26 cellular contexts compared by ENCODE assay signal in genomic region chr17:63939401-63939800, GRCh38. TPM values are rescaled to one million over a fixed set of nuclear protein-coding genes. Genes with fewer than 3 reads are reported as not detected.
"Had no signal": no experiment of that assay in that cellular context is flagged by ENCODE, and none has a peak within 500 bp of the region (broad histone marks: within the 10 kb centered on the region; RNA-seq: fewer than 3 reads in every experiment).

No MANE protein-coding gene starts in this region.

- H3K27ac ChIP-seq: adrenal gland, dorsolateral prefrontal cortex, esophagus muscularis mucosa, hepatocyte, left ventricle myocardium inferior, prostate gland, skin epidermis had no signal

- DNase-seq: activated CD4-positive, alpha-beta T cell treated with anti-CD3 and anti-CD28 coated beads, Interleukin-2, amount 50 U/mL, for 4 hours; activated CD4-positive, CD25-positive, alpha-beta regulatory T cell treated with anti-CD3 and anti-CD28 coated beads, Interleukin-2, amount 50 U/mL, for 72 hours; activated CD8-positive, alpha-beta memory T cell treated with anti-CD3 and anti-CD28 coated beads, Interleukin-2, amount 10 ng/mL, durations not matched to agents 7 days and 5 days; activated naive CD4-positive, alpha-beta T cell treated with anti-CD3 and anti-CD28 coated beads, Interleukin-2, amount 10 ng/mL, durations not matched to agents 7 days and 5 days; activated T-cell treated with anti-CD3 and anti-CD28 coated beads, Interleukin-2, amount 50 U/mL, for 1 hour; adrenal gland; dorsolateral prefrontal cortex; left ventricle myocardium inferior; mesenchymal stem cell; stimulated activated CD4-positive, alpha-beta T cell treated with anti-CD3 and anti-CD28 coated beads, Interleukin-15, amount 100 ng/mL, for 24 hours; stimulated activated CD4-positive, alpha-beta T cell treated with anti-CD3 and anti-CD28 coated beads, Interleukin-4, amount 100 ng/mL, for 1 hour; stimulated activated naive CD8-positive, alpha-beta T cell treated with anti-CD3 and anti-CD28 coated beads, Interleukin-15, amount 100 ng/mL, for 72 hours; T-cell; T1000 had no signal

- H2AFZ ChIP-seq: hepatocyte had no signal

- H3K27me3 ChIP-seq: adrenal gland, esophagus muscularis mucosa, hepatocyte had no signal

- H3K36me3 Mint-ChIP-seq: activated CD8-positive, alpha-beta memory T cell treated with anti-CD3 and anti-CD28 coated beads, Interleukin-2, amount 10 ng/mL, durations not matched to agents 7 days and 5 days; activated naive CD4-positive, alpha-beta T cell treated with anti-CD3 and anti-CD28 coated beads, Interleukin-2, amount 10 ng/mL, durations not matched to agents 7 days and 5 days; natural killer cell treated with Interleukin-12 subunit alpha and Interleukin-12 subunit beta and Interleukin-15 and Interleukin-18, amount 100 ng/mL, for 72 hours; T-cell had no signal

- ATAC-seq: activated CD8-positive, alpha-beta memory T cell treated with anti-CD3 and anti-CD28 coated beads, Interleukin-2, amount 10 ng/mL, durations not matched to agents 7 days and 5 days; T-cell had no signal

- H3K27me3 Mint-ChIP-seq: stimulated activated naive CD8-positive, alpha-beta T cell treated with anti-CD3 and anti-CD28 coated beads, Interleukin-15, amount 100 ng/mL, for 72 hours; T-cell had no signal

- H3K36me3 ChIP-seq: adrenal gland, esophagus muscularis mucosa, left ventricle myocardium inferior, prostate gland had no signal

- H3K4me3 ChIP-seq: adrenal gland, dorsolateral prefrontal cortex, esophagus muscularis mucosa, hepatocyte, left ventricle myocardium inferior, prostate gland, skin epidermis had no signal

- H3K9me3 ChIP-seq: adrenal gland, esophagus muscularis mucosa, left ventricle myocardium inferior, prostate gland had no signal

- H3K79me2 ChIP-seq: hepatocyte had no signal

- H3K9me3 Mint-ChIP-seq: activated naive CD4-positive, alpha-beta T cell treated with anti-CD3 and anti-CD28 coated beads, Interleukin-2, amount 10 ng/mL, durations not matched to agents 7 days and 5 days; activated T-helper 2 cell treated with anti-CD3 and anti-CD28 coated beads, Interferon-gamma antibody, Interleukin-2, Interleukin-4, amounts not matched to agents 10 μg/mL and 5 μg/mL and 100 μg/mL, durations not matched to agents 14 hours and 24 hours and 36 hours; natural killer cell treated with Interleukin-12 subunit alpha and Interleukin-12 subunit beta and Interleukin-15 and Interleukin-18, amount 100 ng/mL, for 72 hours; stimulated activated naive CD8-positive, alpha-beta T cell treated with anti-CD3 and anti-CD28 coated beads, Interleukin-15, amount 100 ng/mL, for 72 hours; T-cell had no signal

- H3K4me2 ChIP-seq: hepatocyte had no signal

- H3K27ac Mint-ChIP-seq: activated CD8-positive, alpha-beta memory T cell treated with anti-CD3 and anti-CD28 coated beads, Interleukin-2, amount 10 ng/mL, durations not matched to agents 7 days and 5 days; activated naive CD4-positive, alpha-beta T cell treated with anti-CD3 and anti-CD28 coated beads, Interleukin-2, amount 10 ng/mL, durations not matched to agents 7 days and 5 days; activated T-helper 2 cell treated with anti-CD3 and anti-CD28 coated beads, Interferon-gamma antibody, Interleukin-2, Interleukin-4, amounts not matched to agents 10 μg/mL and 5 μg/mL and 100 μg/mL, durations not matched to agents 14 hours and 24 hours and 36 hours had no signal

- H3K4me1 ChIP-seq: adrenal gland, esophagus muscularis mucosa, left ventricle myocardium inferior, prostate gland had no signal

- H3K4me3 Mint-ChIP-seq: activated CD8-positive, alpha-beta memory T cell treated with anti-CD3 and anti-CD28 coated beads, Interleukin-2, amount 10 ng/mL, durations not matched to agents 7 days and 5 days; activated naive CD4-positive, alpha-beta T cell treated with anti-CD3 and anti-CD28 coated beads, Interleukin-2, amount 10 ng/mL, durations not matched to agents 7 days and 5 days; natural killer cell treated with Interleukin-12 subunit alpha and Interleukin-12 subunit beta and Interleukin-15 and Interleukin-18, amount 100 ng/mL, for 72 hours; stimulated activated naive CD8-positive, alpha-beta T cell treated with anti-CD3 and anti-CD28 coated beads, Interleukin-15, amount 100 ng/mL, for 72 hours; T-cell had no signal

- FAIRE-seq: keratinocyte had no signal

RNA-seq across cellular contexts. Expression of gene CD79B, which starts 7.3 kb away (rescaled TPM):
- total RNA-seq: temporal lobe had no signal

RNA-seq across cellular contexts. Expression of gene GH1, which starts 20.8 kb away (rescaled TPM):
- total RNA-seq: activated CD8-positive, alpha-beta memory T cell treated with anti-CD3 and anti-CD28 coated beads, Interleukin-2, amount 10 ng/mL, durations not matched to agents 7 days and 5 days; activated T-helper 2 cell treated with anti-CD3 and anti-CD28 coated beads, Interferon-gamma antibody, Interleukin-2, Interleukin-4, amounts not matched to agents 10 μg/mL and 5 μg/mL and 100 μg/mL, durations not matched to agents 14 hours and 24 hours and 36 hours; adrenal gland; cardiac septum; esophagus muscularis mucosa; hepatocyte; left ventricle myocardium inferior; natural killer cell treated with Interleukin-12 subunit alpha and Interleukin-12 subunit beta and Interleukin-15 and Interleukin-18, amount 100 ng/mL, for 72 hours; omental fat pad; prostate gland; right cardiac atrium; T-cell; temporal lobe; ureter had no signal
- polyA plus RNA-seq: adrenal gland, hepatocyte, keratinocyte, right cardiac atrium had no signal

RNA-seq across cellular contexts. Expression of gene CSHL1, which starts 28.3 kb away (rescaled TPM):
- total RNA-seq: activated CD8-positive, alpha-beta memory T cell treated with anti-CD3 and anti-CD28 coated beads, Interleukin-2, amount 10 ng/mL, durations not matched to agents 7 days and 5 days; activated T-helper 2 cell treated with anti-CD3 and anti-CD28 coated beads, Interferon-gamma antibody, Interleukin-2, Interleukin-4, amounts not matched to agents 10 μg/mL and 5 μg/mL and 100 μg/mL, durations not matched to agents 14 hours and 24 hours and 36 hours; adrenal gland; cardiac septum; dorsolateral prefrontal cortex; esophagus muscularis mucosa; hepatocyte; left ventricle myocardium inferior; natural killer cell treated with Interleukin-12 subunit alpha and Interleukin-12 subunit beta and Interleukin-15 and Interleukin-18, amount 100 ng/mL, for 72 hours; omental fat pad; right cardiac atrium; T-cell; temporal lobe; ureter had no signal
- polyA plus RNA-seq: adrenal gland, hepatocyte, keratinocyte, right cardiac atrium had no signal

RNA-seq across cellular contexts. Expression of gene SCN4A, which starts 33.3 kb away (rescaled TPM):
- polyA plus RNA-seq: hepatocyte, keratinocyte had no signal

RNA-seq across cellular contexts. Expression of gene CSH1, which starts 43.0 kb away (rescaled TPM):
- total RNA-seq: activated CD8-positive, alpha-beta memory T cell treated with anti-CD3 and anti-CD28 coated beads, Interleukin-2, amount 10 ng/mL, durations not matched to agents 7 days and 5 days; activated T-helper 2 cell treated with anti-CD3 and anti-CD28 coated beads, Interferon-gamma antibody, Interleukin-2, Interleukin-4, amounts not matched to agents 10 μg/mL and 5 μg/mL and 100 μg/mL, durations not matched to agents 14 hours and 24 hours and 36 hours; adrenal gland; cardiac septum; dorsolateral prefrontal cortex; esophagus muscularis mucosa; left ventricle myocardium inferior; natural killer cell treated with Interleukin-12 subunit alpha and Interleukin-12 subunit beta and Interleukin-15 and Interleukin-18, amount 100 ng/mL, for 72 hours; omental fat pad; prostate gland; right cardiac atrium; T-cell; temporal lobe; ureter had no signal
- polyA plus RNA-seq: adrenal gland, hepatocyte, keratinocyte, right cardiac atrium had no signal
